In genomic region chr20:45948742-45949541, GRCh38 we compare ENCODE assay signal across 11 cellular contexts. TPM values are rescaled to one million over a fixed set of nuclear protein-coding genes. Genes with fewer than 3 reads are reported as not detected.
DNase-seq lines count a peak whose midpoint lies in the region; ATAC-seq and TF ChIP-seq lines count a peak whose summit lies in the region.
"Had no signal": no experiment of that assay in that cellular context is flagged by ENCODE, and none has a peak within 500 bp of the region (broad histone marks: within the 10 kb centered on the region; RNA-seq: fewer than 3 reads in every experiment).

No MANE protein-coding gene starts in this region.

- DNase-seq in activated naive CD4-positive, alpha-beta T cell treated with anti-CD3 and anti-CD28 coated beads, Interleukin-2, amount 50 U/mL, for 72 hours (ENCODE audit: low spot score in 2 of 2), result no peak
- DNase-seq in activated naive CD4-positive, alpha-beta T cell treated with anti-CD3 and anti-CD28 coated beads, Interleukin-2, amount 50 U/mL, for 16 hours, result no peak
- DNase-seq in Panc1 (ENCODE audit: low read depth, low spot score) (no peak), esophagus squamous epithelium (lab: John Stamatoyannopoulos, UW) (no peak), epidermal melanocyte (ENCODE audit: insufficient read length, low spot score) (no peak), occipital lobe (lab: John Stamatoyannopoulos, UW) (no peak)
- no peak for DNase-seq in stimulated activated naive B cell treated with anti-CD40 and anti-IgM and Interleukin-4, amounts not matched to agents 10 μg/mL and 1 μg/mL and 100 μg/mL, for 72 hours
- DNase-seq: NCI-H1436 treated with DMSO at 0.1 percent for 48 hours; NCI-H524; stimulated activated CD4-positive, alpha-beta T cell treated with anti-CD3 and anti-CD28 coated beads, Interleukin-15, amount 100 ng/mL, for 24 hours had no signal

- no peak for TF ChIP-seq CTCF in Panc1 (IDR thresholded peaks at IDR 0.05)
- no peak for TF ChIP-seq CTCF in esophagus squamous epithelium (IDR thresholded peaks at IDR 0.05)

- no peaks in the 10 kb centered on the region for H3K9me3 Mint-ChIP-seq in activated naive CD4-positive, alpha-beta T cell treated with anti-CD3 and anti-CD28 coated beads, Interleukin-2, amount 50 U/mL, for 72 hours
- H3K9me3 Mint-ChIP-seq in stimulated activated naive B cell treated with anti-CD40 and anti-IgM and Interleukin-4, amounts not matched to agents 10 μg/mL and 1 μg/mL and 100 μg/mL, for 72 hours, result no peaks in the 10 kb centered on the region

- H3K27ac ChIP-seq in Panc1 (ENCODE audit: low read length), result no peak overlapping the region
- H3K27ac ChIP-seq in esophagus squamous epithelium, result peak overlapping the region in 3 of 4 donors; percentile 11 to 84 (median 79)

- peaks cover 17 to 18% of the 10 kb centered on the region in 2 donors for H3K4me1 Mint-ChIP-seq in stimulated activated naive B cell treated with anti-CD40 and anti-IgM and Interleukin-4, amounts not matched to agents 10 μg/mL and 1 μg/mL and 100 μg/mL, for 72 hours

- no peak for TF ChIP-seq POLR2A in esophagus squamous epithelium (IDR thresholded peaks at IDR 0.05)

- H3K9me3 ChIP-seq in Panc1 (ENCODE audit: control insufficient read depth, insufficient read depth, low read depth, low read length) (no peaks in the 10 kb centered on the region), esophagus squamous epithelium (no peaks in the 10 kb centered on the region)

- H3K27me3 Mint-ChIP-seq in stimulated activated naive B cell treated with anti-CD40 and anti-IgM and Interleukin-4, amounts not matched to agents 10 μg/mL and 1 μg/mL and 100 μg/mL, for 72 hours, result no peaks in the 10 kb centered on the region

- H3K4me1 ChIP-seq in Panc1 (ENCODE audit: control insufficient read depth, insufficient read depth, low read length) (no peaks in the 10 kb centered on the region), esophagus squamous epithelium (peaks cover 22 to 82% (median 27%) of the 10 kb centered on the region in 3 donors)

- H3K36me3 ChIP-seq in Panc1 (ENCODE audit: control insufficient read depth, insufficient read depth, low read length), result peaks cover 5% of the 10 kb centered on the region
- H3K36me3 ChIP-seq in esophagus squamous epithelium, result peaks cover 59 to 100% (median 61%) of the 10 kb centered on the region in 3 donors

- CTCF ChIA-PET in Panc1 (lab: Charles Lee), result no interaction called here

- H3K27me3 ChIP-seq in Panc1 (ENCODE audit: control insufficient read depth, insufficient read depth, low read length) (no peaks in the 10 kb centered on the region), esophagus squamous epithelium (no peaks in the 10 kb centered on the region)

- no peak overlapping the region for H3K4me3 Mint-ChIP-seq in stimulated activated naive B cell treated with anti-CD40 and anti-IgM and Interleukin-4, amounts not matched to agents 10 μg/mL and 1 μg/mL and 100 μg/mL, for 72 hours

- H3K4me3 ChIP-seq in Panc1 (ENCODE audit: low read depth in 2 of 2, low read length in 2 of 2), result no peak overlapping the region
- H3K4me3 ChIP-seq in esophagus squamous epithelium, result no peak overlapping the region

- ATAC-seq in activated naive CD4-positive, alpha-beta T cell treated with anti-CD3 and anti-CD28 coated beads, Interleukin-2, amount 50 U/mL, for 72 hours, result no peak
- peak; percentile 7; the same call in 1 of the 2 replicates for ATAC-seq in Panc1
- no peak for ATAC-seq in stimulated activated naive B cell treated with anti-CD40 and anti-IgM and Interleukin-4, amounts not matched to agents 10 μg/mL and 1 μg/mL and 100 μg/mL, for 72 hours (replicated peaks)
- no peak for ATAC-seq in GM19452 (IDR thresholded peaks at IDR 0.05; ENCODE audit: unreplicated experiment)

- in situ Hi-C loops in Panc1 (cut with HindIII; ENCODE audit: low pct_unique_long_range_greater_than_20kb, low sequenced_read_pairs), result no loop called here

- no TSS peak for BruUV-seq in Panc1 (replicated peaks; lab: Mats Ljungman, UMichigan)

- POLR2A ChIA-PET in Panc1 (lab: Charles Lee), result no interaction called here

- 56% methylated on average over 5 of the region's 10 CpGs; no CpG with 5 or more reads in 1 of the 2 donors for WGBS in esophagus squamous epithelium, 2 donors

- intact Hi-C loops in Panc1 (cut with micrococcal nuclease; ENCODE audit: unreplicated experiment) (no loop called here), esophagus squamous epithelium (cut with DNase I) (loop anchor here (10.0 kb wide), 1 partner anchor 54 kb away; the partner anchor contains the start of genes CTSA and NEURL2)

- H3K36me3 Mint-ChIP-seq in activated naive CD4-positive, alpha-beta T cell treated with anti-CD3 and anti-CD28 coated beads, Interleukin-2, amount 50 U/mL, for 72 hours, result peaks cover 0 to 12% of the 10 kb centered on the region in 2 donors
- peaks cover 50 to 54% of the 10 kb centered on the region in 2 donors for H3K36me3 Mint-ChIP-seq in stimulated activated naive B cell treated with anti-CD40 and anti-IgM and Interleukin-4, amounts not matched to agents 10 μg/mL and 1 μg/mL and 100 μg/mL, for 72 hours

- peak overlapping the region; percentile 69 to 83 for H3K27ac Mint-ChIP-seq in activated naive CD4-positive, alpha-beta T cell treated with anti-CD3 and anti-CD28 coated beads, Interleukin-2, amount 50 U/mL, for 72 hours
- H3K27ac Mint-ChIP-seq in stimulated activated naive B cell treated with anti-CD40 and anti-IgM and Interleukin-4, amounts not matched to agents 10 μg/mL and 1 μg/mL and 100 μg/mL, for 72 hours, result peak overlapping the region; percentile 81

RNA-seq across cellular contexts. Expression of gene PCIF1, which starts 14.5 kb away (rescaled TPM):
- 10 to 100 TPM; 31.8 to 51.0 TPM for total RNA-seq in activated naive CD4-positive, alpha-beta T cell treated with anti-CD3 and anti-CD28 coated beads, Interleukin-2, amount 50 U/mL, for 72 hours
- total RNA-seq in Panc1 (2021; ENCODE audit: unreplicated experiment), result 24.6 TPM
- 34.8 TPM for polyA plus RNA-seq in Panc1 (2012; ENCODE audit: insufficient read length)
- total RNA-seq in esophagus squamous epithelium, result 10 to 100 TPM; 10.4 to 36.8 (median 16.4) TPM
- 14.5 TPM for total RNA-seq in occipital lobe

RNA-seq across cellular contexts. Expression of gene ZNF335, which starts 23.1 kb away (rescaled TPM):
- total RNA-seq in activated naive CD4-positive, alpha-beta T cell treated with anti-CD3 and anti-CD28 coated beads, Interleukin-2, amount 50 U/mL, for 72 hours, result 10 to 100 TPM; 31.0 to 62.6 TPM
- total RNA-seq in Panc1 (2021; ENCODE audit: unreplicated experiment) (31.1 TPM), esophagus squamous epithelium (10 to 100 TPM; 10.5 to 22.5 (median 19.8) TPM), occipital lobe (13.9 TPM)
- polyA plus RNA-seq in Panc1 (2012; ENCODE audit: insufficient read length), result 25.2 TPM

RNA-seq across cellular contexts. Expression of gene PLTP, which starts 37.0 kb away (rescaled TPM):
- total RNA-seq in activated naive CD4-positive, alpha-beta T cell treated with anti-CD3 and anti-CD28 coated beads, Interleukin-2, amount 50 U/mL, for 72 hours, result 10 to 100 TPM; 11.0 to 12.9 TPM
- total RNA-seq in Panc1 (2021; ENCODE audit: unreplicated experiment), result 17.7 TPM
- polyA plus RNA-seq in Panc1 (2012; ENCODE audit: insufficient read length), result 73.4 TPM
- 100 to 1,000 TPM in 2 of 4 donors, 10 to 100 TPM in 1, 1 to 10 TPM in 1; 5.9 to 248 (median 92.6) TPM for total RNA-seq in esophagus squamous epithelium
- 19.0 TPM for total RNA-seq in occipital lobe

RNA-seq across cellular contexts. Expression of gene CTSA, which starts 57.8 kb away (rescaled TPM):
- total RNA-seq in activated naive CD4-positive, alpha-beta T cell treated with anti-CD3 and anti-CD28 coated beads, Interleukin-2, amount 50 U/mL, for 72 hours, result 10 to 100 TPM; 55.6 to 98.5 TPM
- 232 TPM for total RNA-seq in Panc1 (2021; ENCODE audit: unreplicated experiment)
- 267 TPM for polyA plus RNA-seq in Panc1 (2012; ENCODE audit: insufficient read length)
- total RNA-seq in esophagus squamous epithelium, result 10 to 100 TPM; 44.5 to 74.8 (median 56.8) TPM
- 15.8 TPM for total RNA-seq in occipital lobe

RNA-seq across cellular contexts. Expression of gene NEURL2, which starts 57.9 kb away (rescaled TPM):
- 1 to 10 TPM; 1.5 to 3.4 TPM for total RNA-seq in activated naive CD4-positive, alpha-beta T cell treated with anti-CD3 and anti-CD28 coated beads, Interleukin-2, amount 50 U/mL, for 72 hours
- total RNA-seq in Panc1 (2021; ENCODE audit: unreplicated experiment) (3.0 TPM), esophagus squamous epithelium (1 to 10 TPM; 4.1 to 6.5 (median 5.5) TPM), occipital lobe (2.8 TPM)
- polyA plus RNA-seq in Panc1 (2012; ENCODE audit: insufficient read length), result 4.1 TPM
